13 cellular contexts compared by ENCODE assay signal in genomic region chr2:239543696-239544095, GRCh38.
"Had no signal": no experiment of that assay in that cellular context is flagged by ENCODE, and none has a peak within 500 bp of the region (broad histone marks: within the 10 kb centered on the region; RNA-seq: fewer than 3 reads in every experiment).

No MANE protein-coding gene starts in this region.

- H3K36me3 ChIP-seq: ovary, stomach, thoracic aorta, upper lobe of right lung had no signal

- H3K4me3 Mint-ChIP-seq: activated CD4-positive, alpha-beta memory T cell treated with anti-CD3 and anti-CD28 coated beads, Interleukin-2, amount 10 ng/mL, durations not matched to agents 7 days and 5 days; nephron progenitor cell had no signal

- H3K27ac Mint-ChIP-seq: activated CD4-positive, alpha-beta memory T cell treated with anti-CD3 and anti-CD28 coated beads, Interleukin-2, amount 10 ng/mL, durations not matched to agents 7 days and 5 days; nephron progenitor cell had no signal

- H3K27me3 ChIP-seq: ovary had no signal

- H3K9me3 ChIP-seq: ovary, thoracic aorta, upper lobe of right lung had no signal

- DNase-seq: activated CD4-positive, alpha-beta memory T cell treated with anti-CD3 and anti-CD28 coated beads, Interleukin-2, amount 10 ng/mL, durations not matched to agents 7 days and 5 days; activated CD8-positive, alpha-beta memory T cell treated with anti-CD3 and anti-CD28 coated beads, Interleukin-2, amount 50 U/mL, for 4 hours; activated naive CD4-positive, alpha-beta T cell; dermis blood vessel endothelial cell; effector memory CD8-positive, alpha-beta T cell; mammary epithelial cell; nephron progenitor cell; ovary; stimulated activated CD4-positive, alpha-beta T cell treated with anti-CD3 and anti-CD28 coated beads, Interleukin-1b, Interleukin-23, amount 100 ng/mL, for 48 hours; stomach; SW 1271; upper lobe of right lung had no signal

- H3K4me1 ChIP-seq: upper lobe of right lung had no signal

- H3K27ac ChIP-seq: ovary, stomach, thoracic aorta, upper lobe of right lung had no signal

- H3K4me3 ChIP-seq: ovary, stomach, thoracic aorta, upper lobe of right lung had no signal
